ENCODE assay signal across 11 cellular contexts in genomic region chr2:143121079-143121478, GRCh38. TPM values are rescaled to one million over a fixed set of nuclear protein-coding genes. Genes with fewer than 3 reads are reported as not detected.
DNase-seq lines count a peak whose midpoint lies in the region; ATAC-seq and TF ChIP-seq lines count a peak whose summit lies in the region.
"Had no signal": no experiment of that assay in that cellular context is flagged by ENCODE, and none has a peak within 500 bp of the region (broad histone marks: within the 10 kb centered on the region; RNA-seq: fewer than 3 reads in every experiment).

No MANE protein-coding gene starts in this region.

- ATAC-seq in activated CD8-positive, alpha-beta T cell treated with anti-CD3 and anti-CD28 coated beads for 36 hours, result no peak
- ATAC-seq in activated CD8-positive, alpha-beta T cell treated with anti-CD3 and anti-CD28 coated beads, Interleukin-2, amount 10 ng/mL, durations not matched to agents 7 days and 5 days, result no peak
- ATAC-seq in GM19463 (IDR thresholded peaks at IDR 0.05; ENCODE audit: unreplicated experiment), result peak; percentile 47
- ATAC-seq in HG03175 (IDR thresholded peaks at IDR 0.05; ENCODE audit: unreplicated experiment), result peak; percentile 45
- ATAC-seq in memory B cell (ENCODE audit: low read depth), result peak; percentile 54
- ATAC-seq in GM18873 (IDR thresholded peaks at IDR 0.05; ENCODE audit: low FRiP score, unreplicated experiment), result no peak

- no peaks in the 10 kb centered on the region for H3K27me3 Mint-ChIP-seq in activated CD8-positive, alpha-beta T cell treated with anti-CD3 and anti-CD28 coated beads for 36 hours
- H3K27me3 Mint-ChIP-seq in activated CD8-positive, alpha-beta T cell treated with anti-CD3 and anti-CD28 coated beads, Interleukin-2, amount 10 ng/mL, durations not matched to agents 7 days and 5 days (ENCODE audit: low read depth), result no peaks in the 10 kb centered on the region
- H3K27me3 Mint-ChIP-seq in memory B cell, result no peaks in the 10 kb centered on the region

- intact Hi-C loops in activated CD8-positive, alpha-beta T cell treated with anti-CD3 and anti-CD28 coated beads for 36 hours (cut with micrococcal nuclease), result no loop called here

- peaks cover 8% of the 10 kb centered on the region for H3K9me3 Mint-ChIP-seq in activated CD8-positive, alpha-beta T cell treated with anti-CD3 and anti-CD28 coated beads for 36 hours
- H3K9me3 Mint-ChIP-seq in activated CD8-positive, alpha-beta T cell treated with anti-CD3 and anti-CD28 coated beads, Interleukin-2, amount 10 ng/mL, durations not matched to agents 7 days and 5 days (ENCODE audit: insufficient read depth), result no peaks in the 10 kb centered on the region
- peaks cover 5% of the 10 kb centered on the region for H3K9me3 Mint-ChIP-seq in memory B cell

- TF ChIP-seq CTCF in activated CD8-positive, alpha-beta T cell treated with anti-CD3 and anti-CD28 coated beads for 36 hours (IDR thresholded peaks at IDR 0.05), result no peak

- peak overlapping the region; percentile 34 for H3K4me3 Mint-ChIP-seq in activated CD8-positive, alpha-beta T cell treated with anti-CD3 and anti-CD28 coated beads for 36 hours
- H3K4me3 Mint-ChIP-seq in activated CD8-positive, alpha-beta T cell treated with anti-CD3 and anti-CD28 coated beads, Interleukin-2, amount 10 ng/mL, durations not matched to agents 7 days and 5 days, result no peak overlapping the region
- peak overlapping the region; percentile 46 for H3K4me3 Mint-ChIP-seq in memory B cell

- POLR2A ChIA-PET in activated CD8-positive, alpha-beta T cell treated with anti-CD3 and anti-CD28 coated beads for 36 hours (lab: Charles Lee), result interaction anchor here (1.1 kb wide), 2 partner anchors 11 to 141 kb away, joined by 3 to 5 read pairs; no protein-coding TSS in a partner anchor
- POLR2A ChIA-PET in activated CD8-positive, alpha-beta T cell treated with anti-CD3 and anti-CD28 coated beads, Interleukin-2, amount 10 ng/mL, durations not matched to agents 7 days and 5 days (lab: Charles Lee), result interaction anchor here (0.5 to 1.5 kb wide), 2 partner anchors 9 to 41 kb away, joined by 3 read pairs; no protein-coding TSS in a partner anchor

- CTCF ChIA-PET in activated CD8-positive, alpha-beta T cell treated with anti-CD3 and anti-CD28 coated beads for 36 hours (lab: Charles Lee), result interaction anchor here (0.8 to 3.0 kb wide), 7 partner anchors 9 to 138 kb away, joined by 3 to 23 read pairs (median 5); no protein-coding TSS in a partner anchor
- CTCF ChIA-PET in activated CD8-positive, alpha-beta T cell treated with anti-CD3 and anti-CD28 coated beads, Interleukin-2, amount 10 ng/mL, durations not matched to agents 7 days and 5 days (lab: Charles Lee), result interaction anchor here (1.1 to 3.0 kb wide), 7 partner anchors 10 to 140 kb away, joined by 4 to 40 read pairs (median 5); no protein-coding TSS in a partner anchor

- peak overlapping the region; percentile 36 for H3K27ac Mint-ChIP-seq in activated CD8-positive, alpha-beta T cell treated with anti-CD3 and anti-CD28 coated beads for 36 hours
- no peak overlapping the region for H3K27ac Mint-ChIP-seq in activated CD8-positive, alpha-beta T cell treated with anti-CD3 and anti-CD28 coated beads, Interleukin-2, amount 10 ng/mL, durations not matched to agents 7 days and 5 days
- H3K27ac Mint-ChIP-seq in memory B cell, result no peak overlapping the region

- DNase-seq in activated CD8-positive, alpha-beta T cell treated with anti-CD3 and anti-CD28 coated beads for 36 hours, result no peak
- no peak for DNase-seq in activated CD8-positive, alpha-beta T cell treated with anti-CD3 and anti-CD28 coated beads, Interleukin-2, amount 10 ng/mL, durations not matched to agents 7 days and 5 days
- DNase-seq in memory B cell (ENCODE audit: low spot score in 2 of 2), result no peak
- DNase-seq in DMS79 (lab: John Stamatoyannopoulos, UW), result no peak
- DNase-seq in NCI-H748 treated with DMSO at 0.1 percent for 48 hours (lab: John Stamatoyannopoulos, UW), result no peak
- DNase-seq: NCI-H146, NCI-H526 had no signal

- H3K36me3 Mint-ChIP-seq in activated CD8-positive, alpha-beta T cell treated with anti-CD3 and anti-CD28 coated beads for 36 hours (ENCODE audit: low read depth), result peaks cover 16% of the 10 kb centered on the region
- peaks cover 10% of the 10 kb centered on the region for H3K36me3 Mint-ChIP-seq in activated CD8-positive, alpha-beta T cell treated with anti-CD3 and anti-CD28 coated beads, Interleukin-2, amount 10 ng/mL, durations not matched to agents 7 days and 5 days (ENCODE audit: low read depth)
- peaks cover 2% of the 10 kb centered on the region for H3K36me3 Mint-ChIP-seq in memory B cell

- peaks cover 33% of the 10 kb centered on the region for H3K4me1 Mint-ChIP-seq in activated CD8-positive, alpha-beta T cell treated with anti-CD3 and anti-CD28 coated beads for 36 hours (ENCODE audit: low read depth)
- peaks cover 16% of the 10 kb centered on the region for H3K4me1 Mint-ChIP-seq in activated CD8-positive, alpha-beta T cell treated with anti-CD3 and anti-CD28 coated beads, Interleukin-2, amount 10 ng/mL, durations not matched to agents 7 days and 5 days (ENCODE audit: low read depth)
- H3K4me1 Mint-ChIP-seq in memory B cell, result peaks cover 25% of the 10 kb centered on the region

RNA-seq across cellular contexts. Expression of gene ARHGAP15, which starts 8.1 kb away (rescaled TPM):
- 10 to 100 TPM; 71.3 to 72.8 TPM for total RNA-seq in activated CD8-positive, alpha-beta T cell treated with anti-CD3 and anti-CD28 coated beads for 36 hours
- total RNA-seq in activated CD8-positive, alpha-beta T cell treated with anti-CD3 and anti-CD28 coated beads, Interleukin-2, amount 10 ng/mL, durations not matched to agents 7 days and 5 days, result 100 to 1,000 TPM; 154 to 158 TPM
- total RNA-seq: H1 had no signal

Comparison
In these comparisons a context has a peak if more than half of its experiments do, and no peak if none do; other contexts are left out.
1. ATAC-seq: peak in GM19463 (single experiment), HG03175 (single experiment) and memory B cell (single experiment); none in activated CD8-positive, alpha-beta T cell treated with anti-CD3 and anti-CD28 coated beads for 36 hours (single experiment), activated CD8-positive, alpha-beta T cell treated with anti-CD3 and anti-CD28 coated beads, Interleukin-2, amount 10 ng/mL, durations not matched to agents 7 days and 5 days (single experiment) and GM18873 (single experiment).